25 cellular contexts compared by ENCODE assay signal in the genomic region with DNA sequence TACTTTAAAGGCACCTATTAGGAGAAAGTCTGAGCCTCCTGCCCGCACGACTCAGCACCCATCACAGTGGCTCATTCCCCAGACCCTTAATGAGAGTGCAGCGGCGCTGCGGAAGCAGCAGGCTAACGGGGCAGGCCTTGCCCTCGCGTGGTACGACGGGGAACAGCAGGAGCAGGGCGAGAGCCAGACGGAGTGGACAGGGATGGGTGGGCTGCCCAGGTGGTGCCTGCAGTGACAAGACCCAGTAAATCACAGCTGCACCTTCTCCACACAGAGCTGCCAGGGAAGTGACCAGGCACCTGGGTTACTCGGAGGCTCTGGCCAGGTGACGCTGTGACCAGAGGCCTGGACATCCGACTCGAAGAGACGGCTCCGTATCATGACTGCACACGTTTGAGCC.
"Had no signal": no experiment of that assay in that cellular context is flagged by ENCODE, and none has a peak within 500 bp of the region (broad histone marks: within the 10 kb centered on the region; RNA-seq: fewer than 3 reads in every experiment).

No MANE protein-coding gene starts in this region.

- H3K9me3 Mint-ChIP-seq: activated B cell treated with CpG ODN at 0.5 μM for 24 hours; activated CD8-positive, alpha-beta T cell treated with anti-CD3 and anti-CD28 coated beads for 36 hours; activated T-cell treated with anti-CD3 and anti-CD28 coated beads, Interleukin-2, amount 50 U/mL, for 4 hours; activated T-helper 17 cell treated with anti-CD3 and anti-CD28 coated beads, Interleukin-2, amount 50 U/mL, for 72 hours had no signal

- H3K4me3 ChIP-seq: body of pancreas, colonic mucosa had no signal

- H3K9me3 ChIP-seq: body of pancreas, colonic mucosa had no signal

- H3K27ac ChIP-seq: body of pancreas, colonic mucosa had no signal

- DNase-seq: activated B cell treated with CpG ODN at 0.5 μM for 24 hours; activated CD4-positive, alpha-beta T cell treated with anti-CD3 and anti-CD28 coated beads for 48 hours; activated CD4-positive, alpha-beta T cell treated with anti-CD3 and anti-CD28 coated beads, Interleukin-2, amount 50 U/mL, for 1 hour; activated CD4-positive, alpha-beta T cell treated with anti-CD3 and anti-CD28 coated beads, Interleukin-2, amount 50 U/mL, for 48 hours; activated CD8-positive, alpha-beta memory T cell treated with anti-CD3 and anti-CD28 coated beads for 24 hours; activated CD8-positive, alpha-beta T cell treated with anti-CD3 and anti-CD28 coated beads for 36 hours; activated effector memory CD4-positive, alpha-beta T cell treated with Interleukin-2 at 50 U/mL for 16 hours; activated gamma-delta T cell treated with Interleukin-2 at 50 U/mL for 16 hours; activated naive CD4-positive, alpha-beta T cell treated with anti-CD3 and anti-CD28 coated beads, Interleukin-2, amount 50 U/mL, for 16 hours; activated naive CD4-positive, alpha-beta T cell treated with Interleukin-2 at 50 U/mL for 16 hours; activated T-cell treated with anti-CD3 and anti-CD28 coated beads, Interleukin-2, amount 50 U/mL, for 4 hours; amniotic stem cell; anterior cingulate cortex; body of pancreas; caudate nucleus; colonic mucosa; effector CD8-positive, alpha-beta T cell; foreskin fibroblast; head of caudate nucleus; T-helper 2 cell had no signal

- H3K36me3 Mint-ChIP-seq: activated naive CD8-positive, alpha-beta T cell had no signal

- H3K4me3 Mint-ChIP-seq: activated B cell treated with CpG ODN at 0.5 μM for 24 hours; activated CD8-positive, alpha-beta T cell treated with anti-CD3 and anti-CD28 coated beads for 36 hours; activated naive CD8-positive, alpha-beta T cell; activated T-cell treated with anti-CD3 and anti-CD28 coated beads, Interleukin-2, amount 50 U/mL, for 4 hours; activated T-helper 17 cell treated with anti-CD3 and anti-CD28 coated beads, Interleukin-2, amount 50 U/mL, for 72 hours had no signal

- H3K27ac Mint-ChIP-seq: activated B cell treated with CpG ODN at 0.5 μM for 24 hours; activated CD8-positive, alpha-beta T cell treated with anti-CD3 and anti-CD28 coated beads for 36 hours; activated naive CD8-positive, alpha-beta T cell; activated T-helper 17 cell treated with anti-CD3 and anti-CD28 coated beads, Interleukin-2, amount 50 U/mL, for 72 hours had no signal

- H3K4me1 ChIP-seq: colonic mucosa had no signal

- H3K27me3 ChIP-seq: body of pancreas, colonic mucosa had no signal

- H3K36me3 ChIP-seq: colonic mucosa had no signal

- H3K27me3 Mint-ChIP-seq: activated B cell treated with CpG ODN at 0.5 μM for 24 hours; activated CD8-positive, alpha-beta T cell treated with anti-CD3 and anti-CD28 coated beads for 36 hours; activated naive CD8-positive, alpha-beta T cell; activated T-helper 17 cell treated with anti-CD3 and anti-CD28 coated beads, Interleukin-2, amount 50 U/mL, for 72 hours had no signal

- ATAC-seq: activated CD4-positive, CD25-positive, alpha-beta regulatory T cell treated with anti-CD3 and anti-CD28 coated beads, Interleukin-2, amount 50 U/mL, for 24 hours; activated CD8-positive, alpha-beta T cell treated with anti-CD3 and anti-CD28 coated beads for 36 hours; activated T-cell treated with anti-CD3 and anti-CD28 coated beads, Interleukin-2, amount 50 U/mL, for 4 hours; activated T-helper 17 cell treated with anti-CD3 and anti-CD28 coated beads, Interleukin-2, amount 50 U/mL, for 72 hours; body of pancreas; esophagus mucosa had no signal

- FAIRE-seq: frontal cortex had no signal

- H3K4me1 Mint-ChIP-seq: activated B cell treated with CpG ODN at 0.5 μM for 24 hours; activated T-helper 17 cell treated with anti-CD3 and anti-CD28 coated beads, Interleukin-2, amount 50 U/mL, for 72 hours had no signal
